In genomic region chr11:58893899-58894298, GRCh38 we compare ENCODE assay signal across 34 cellular contexts. TPM values are rescaled to one million over a fixed set of nuclear protein-coding genes. Genes with fewer than 3 reads are reported as not detected.
"Had no signal": no experiment of that assay in that cellular context is flagged by ENCODE, and none has a peak within 500 bp of the region (broad histone marks: within the 10 kb centered on the region; RNA-seq: fewer than 3 reads in every experiment).

No MANE protein-coding gene starts in this region.

- H3K4me3 Mint-ChIP-seq: dendritic cell treated with granulocyte-macrophage colony-stimulating factor and Interleukin-4, amounts not matched to agents 40 ng/mL and 50 ng/mL, for 4 days; effector memory CD8-positive, alpha-beta T cell; endodermal cell; immature natural killer cell; mesothelial cell of epicardium; naive B cell had no signal

- H3K4me1 Mint-ChIP-seq: immature natural killer cell, mesothelial cell of epicardium had no signal

- H3K36me3 ChIP-seq: colonic mucosa, esophagus squamous epithelium, gastrocnemius medialis, heart right ventricle, left lung, lower lobe of right lung had no signal

- ATAC-seq: effector memory CD8-positive, alpha-beta T cell; esophagus mucosa; gastrocnemius medialis; heart right ventricle; left colon; left lung; left ventricle myocardium superior; lower lobe of right lung; mucosa of descending colon had no signal

- H3K36me3 Mint-ChIP-seq: immature natural killer cell, mesothelial cell of epicardium, naive B cell had no signal

- H3K27ac ChIP-seq: colonic mucosa, epithelial cell of prostate, esophagus squamous epithelium, gastrocnemius medialis, heart right ventricle, left lung, lower lobe of right lung had no signal

- DNase-seq: colonic mucosa; cortex of kidney; effector CD8-positive, alpha-beta T cell; effector memory CD8-positive, alpha-beta T cell; endodermal cell; erythroblast; esophagus squamous epithelium; foreskin fibroblast; foreskin melanocyte; gastrocnemius medialis; glutamatergic neuron; head of caudate nucleus; heart right ventricle; hippocampal formation; immature natural killer cell; islet precursor cell; kidney; kidney glomerular epithelial cell; left colon; left lung; left ventricle myocardium superior; lower lobe of right lung; mesenchymal stem cell; mucosa of descending colon; naive B cell had no signal

- H3K27ac Mint-ChIP-seq: dendritic cell treated with granulocyte-macrophage colony-stimulating factor and Interleukin-4, amounts not matched to agents 40 ng/mL and 50 ng/mL, for 4 days; effector memory CD8-positive, alpha-beta T cell; endodermal cell; immature natural killer cell; mesothelial cell of epicardium; naive B cell had no signal

- H3K27me3 ChIP-seq: colonic mucosa, esophagus squamous epithelium, gastrocnemius medialis had no signal

- H3K4me1 ChIP-seq: colonic mucosa, esophagus squamous epithelium, gastrocnemius medialis, heart right ventricle, left lung, lower lobe of right lung had no signal

- H3K4me3 ChIP-seq: colonic mucosa, esophagus squamous epithelium, gastrocnemius medialis, heart right ventricle, left lung, lower lobe of right lung, mucosa of descending colon had no signal

- H3K9me3 ChIP-seq: colonic mucosa, esophagus squamous epithelium, gastrocnemius medialis, heart right ventricle, left lung, lower lobe of right lung, mucosa of descending colon had no signal

- H3K9me3 Mint-ChIP-seq: effector memory CD8-positive, alpha-beta T cell had no signal

- H3K27me3 Mint-ChIP-seq: dendritic cell treated with granulocyte-macrophage colony-stimulating factor and Interleukin-4, amounts not matched to agents 40 ng/mL and 50 ng/mL, for 4 days had no signal

RNA-seq across cellular contexts. Expression of gene GLYATL1, which starts 45.4 kb away (rescaled TPM):
- total RNA-seq: dermis microvascular lymphatic vessel endothelial cell, esophagus squamous epithelium, glomerular endothelial cell, heart right ventricle, left lung, left ventricle myocardium superior, lower lobe of right lung, lung microvascular endothelial cell, mesenteric fat pad, myocyte had no signal
- polyA plus RNA-seq: immature natural killer cell had no signal

RNA-seq across cellular contexts. Expression of gene GLYATL2, which starts 49.4 kb away (rescaled TPM):
- total RNA-seq: gastrocnemius medialis, glomerular endothelial cell, kidney, left colon, left lung, lower lobe of right lung, lung microvascular endothelial cell, mesenteric fat pad, mesothelial cell of epicardium, mucosa of descending colon had no signal
- polyA plus RNA-seq: immature natural killer cell had no signal
